8 cellular contexts compared by ENCODE assay signal in the genomic region with DNA sequence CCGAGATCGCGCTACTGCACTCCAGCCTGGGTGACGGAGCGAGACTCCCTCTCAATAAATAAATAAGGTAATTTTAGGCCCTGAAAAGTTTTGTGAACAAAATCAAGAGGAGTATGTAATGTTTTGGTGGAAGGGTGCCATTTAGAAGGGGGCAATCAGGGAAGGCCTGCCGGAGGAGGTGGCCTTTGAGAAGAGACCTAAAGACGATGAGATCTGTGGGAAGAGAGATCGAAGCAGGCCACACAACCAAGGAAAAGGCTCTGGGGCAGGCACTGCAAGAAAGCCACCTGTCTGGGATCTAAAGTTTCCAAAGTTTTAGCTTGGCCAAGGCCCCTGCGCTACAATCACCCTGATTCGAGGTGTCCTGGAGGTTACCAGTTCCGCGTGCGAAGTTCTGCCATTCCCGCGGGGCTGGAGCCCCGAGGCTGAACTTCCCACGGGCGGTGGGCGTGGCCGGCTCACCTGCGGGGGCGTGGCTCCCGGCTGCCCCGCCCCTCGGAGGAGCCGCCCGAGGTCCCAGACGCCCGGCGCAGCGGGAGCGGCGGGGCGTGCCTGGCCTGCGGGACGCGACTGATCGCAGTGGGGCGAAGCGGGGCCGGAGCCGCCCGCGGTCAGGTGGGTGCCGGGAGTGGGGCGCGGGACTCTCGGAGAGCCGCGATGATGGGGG. TPM values are rescaled to one million over a fixed set of nuclear protein-coding genes. Genes with fewer than 3 reads are reported as not detected.
DNase-seq lines count a peak whose midpoint lies in the region; ATAC-seq and TF ChIP-seq lines count a peak whose summit lies in the region.

TSS of gene KLC3 (plus strand) at position 519 of the 667 bp plus-strand sequence. CDS start 4,792 bp downstream, outside the sequence.

- H3K9me3 Mint-ChIP-seq in CD4-positive, alpha-beta T cell = no peaks in the 10 kb centered on the region

- peaks cover 38% of the 10 kb centered on the region for H3K27me3 ChIP-seq in CD4-positive, alpha-beta T cell (ENCODE audit: control insufficient read depth, insufficient read depth, low read length)
- H3K27me3 ChIP-seq in right cardiac atrium (ENCODE audit: control insufficient read depth, insufficient read depth) = no peaks in the 10 kb centered on the region

- no peaks in the 10 kb centered on the region for H3K36me3 Mint-ChIP-seq in CD4-positive, alpha-beta T cell (ENCODE audit: low read depth)

- H3K27ac ChIP-seq in CD4-positive, alpha-beta T cell (ENCODE audit: low read depth, low read length) = no peak within 1 kb of the TSS
- no peak within 1 kb of the TSS for H3K27ac ChIP-seq in right cardiac atrium (ENCODE audit: low read length)

- CTCF ChIA-PET in CD4-positive, alpha-beta T cell (lab: Charles Lee) = no interaction called here

- H3K4me3 ChIP-seq in right cardiac atrium (ENCODE audit: low read length) = peak within 1 kb of the TSS; percentile 26

- H3K9me3 ChIP-seq in CD4-positive, alpha-beta T cell (ENCODE audit: control insufficient read depth, low read length) = no peaks in the 10 kb centered on the region
- H3K9me3 ChIP-seq in right cardiac atrium (ENCODE audit: control insufficient read depth, low read length) = no peaks in the 10 kb centered on the region

- no peak within 1 kb of the TSS for H3K4me3 Mint-ChIP-seq in CD4-positive, alpha-beta T cell

- peak in 8 of 10 experiments; percentile 7 to 46 (median 24) for DNase-seq in CD4-positive, alpha-beta T cell
- DNase-seq in NCI-H1930 (lab: John Stamatoyannopoulos, UW) (peak; percentile 24 to 34), right cardiac atrium (no peak), hypothalamus (lab: John Stamatoyannopoulos, UW) (no peak)
- DNase-seq in activated T-cell treated with anti-CD3 and anti-CD28 coated beads, Interleukin-2, amount 50 U/mL, for 1 hour = peak; percentile 59
- DNase-seq in stimulated activated CD4-positive, alpha-beta T cell treated with anti-CD3 and anti-CD28 coated beads, Interleukin-4, amount 100 ng/mL, for 1 hour = peak; percentile 40

- POLR2A ChIA-PET in CD4-positive, alpha-beta T cell (lab: Charles Lee) = no interaction called here

- intact Hi-C loops in CD4-positive, alpha-beta T cell (cut with DNase I, micrococcal nuclease) = no loop called here
- intact Hi-C loops in right cardiac atrium (cut with DNase I) = no loop called here

- WGBS in right cardiac atrium = 11% methylated on average over 50 of the region's 50 CpGs

- no peaks in the 10 kb centered on the region for H3K4me1 Mint-ChIP-seq in CD4-positive, alpha-beta T cell (ENCODE audit: low read depth)

- ATAC-seq in CD4-positive, alpha-beta T cell (ENCODE audit: poor library complexity) = peak; percentile 53
- ATAC-seq in right cardiac atrium (peak in 1 of 2 donors; percentile 17), GM19035 (IDR thresholded peaks at IDR 0.05; ENCODE audit: unreplicated experiment) (no peak), GM21526 (IDR thresholded peaks at IDR 0.05; ENCODE audit: low FRiP score, unreplicated experiment) (no peak)

- no peak for TF ChIP-seq CTCF in CD4-positive, alpha-beta T cell (IDR thresholded peaks at IDR 0.05)

- H3K27me3 Mint-ChIP-seq in CD4-positive, alpha-beta T cell = peaks cover 45% of the 10 kb centered on the region

- no peaks in the 10 kb centered on the region for H3K4me1 ChIP-seq in right cardiac atrium (ENCODE audit: control insufficient read depth, insufficient read depth, low read length)

- no peak within 1 kb of the TSS for H3K27ac Mint-ChIP-seq in CD4-positive, alpha-beta T cell

RNA-seq across cellular contexts. Expression of gene KLC3, which starts in this region (rescaled TPM):
- total RNA-seq in CD4-positive, alpha-beta T cell = not detected
- total RNA-seq in right cardiac atrium = not detected
- 0.18 TPM for polyA plus RNA-seq in right cardiac atrium

Comparison
In these comparisons a context has a peak if more than half of its experiments do, and no peak if none do; other contexts are left out.
1. Peak in DNase-seq and ATAC-seq in CD4-positive, alpha-beta T cell; RNA of the gene not detected or under 1 TPM.
2. DNase-seq: peak in NCI-H1930 (2 of 2), activated T-cell treated with anti-CD3 and anti-CD28 coated beads, Interleukin-2, amount 50 U/mL, for 1 hour (single experiment) and stimulated activated CD4-positive, alpha-beta T cell treated with anti-CD3 and anti-CD28 coated beads, Interleukin-4, amount 100 ng/mL, for 1 hour (single experiment); none in right cardiac atrium (0 of 3) and hypothalamus (0 of 51).